In genomic region chr17:82884341-82884871, GRCh38 we compare ENCODE assay signal across 11 cellular contexts. TPM values are rescaled to one million over a fixed set of nuclear protein-coding genes. Genes with fewer than 3 reads are reported as not detected.
DNase-seq lines count a peak whose midpoint lies in the region; ATAC-seq and TF ChIP-seq lines count a peak whose summit lies in the region.
"Had no signal": no experiment of that assay in that cellular context is flagged by ENCODE, and none has a peak within 500 bp of the region (broad histone marks: within the 10 kb centered on the region; RNA-seq: fewer than 3 reads in every experiment).

No MANE protein-coding gene starts in this region.

- no peak overlapping the region for H2AFZ ChIP-seq in hepatocyte

- H3K4me2 ChIP-seq in hepatocyte = no peak overlapping the region

- H3K4me3 Mint-ChIP-seq in activated naive CD4-positive, alpha-beta T cell treated with anti-CD3 and anti-CD28 coated beads for 36 hours = no peak overlapping the region
- peak overlapping the region; percentile 5 for H3K4me3 Mint-ChIP-seq in activated naive CD8-positive, alpha-beta T cell treated with anti-CD3 and anti-CD28 coated beads for 36 hours

- no peaks in the 10 kb centered on the region for H3K9me3 Mint-ChIP-seq in activated naive CD4-positive, alpha-beta T cell treated with anti-CD3 and anti-CD28 coated beads for 36 hours
- H3K9me3 Mint-ChIP-seq in activated naive CD8-positive, alpha-beta T cell treated with anti-CD3 and anti-CD28 coated beads for 36 hours = no peaks in the 10 kb centered on the region

- H3K36me3 ChIP-seq in hepatocyte (replicated peaks; ENCODE audit: insufficient read depth, low read depth) (no peaks in the 10 kb centered on the region), thymus (ENCODE audit: control insufficient read depth, insufficient read depth) (peaks cover under 1% of the 10 kb centered on the region)
- H3K36me3 ChIP-seq: thoracic aorta had no signal

- H3K4me3 ChIP-seq in hepatocyte = no peak overlapping the region
- H3K4me3 ChIP-seq in thymus (ENCODE audit: low read length) = peak overlapping the region; percentile 30
- H3K4me3 ChIP-seq: thoracic aorta had no signal

- no peaks in the 10 kb centered on the region for H3K9me2 ChIP-seq in hepatocyte (replicated peaks; ENCODE audit: insufficient read depth)

- ATAC-seq in HG03108 (IDR thresholded peaks at IDR 0.05; ENCODE audit: unreplicated experiment) = no peak

- TF ChIP-seq CTCF in hepatocyte (IDR thresholded peaks at IDR 0.05; ENCODE audit: poor library complexity) = no peak

- intact Hi-C loops in activated naive CD4-positive, alpha-beta T cell treated with anti-CD3 and anti-CD28 coated beads for 36 hours (cut with micrococcal nuclease) = loop anchor here (5.0 kb wide), 1 partner anchor 168 kb away; no protein-coding TSS in a partner anchor

- peak overlapping the region; percentile 5 for H3K27ac ChIP-seq in hepatocyte
- H3K27ac ChIP-seq in thymus (ENCODE audit: low read depth) = peak overlapping the region; percentile 93
- H3K27ac ChIP-seq: thoracic aorta had no signal

- CTCF ChIA-PET in activated naive CD4-positive, alpha-beta T cell treated with anti-CD3 and anti-CD28 coated beads for 36 hours (lab: Charles Lee) = interaction anchor here (1.1 kb wide), 1 partner anchor 8 kb away, joined by 3 read pairs; no protein-coding TSS in a partner anchor

- H3K4me1 ChIP-seq in hepatocyte (ENCODE audit: insufficient read depth) (peaks cover 36% of the 10 kb centered on the region), thymus (ENCODE audit: control insufficient read depth, insufficient read depth, low read length) (peaks cover 58% of the 10 kb centered on the region)

- peak overlapping the region; percentile 71 for H3K27ac Mint-ChIP-seq in activated naive CD4-positive, alpha-beta T cell treated with anti-CD3 and anti-CD28 coated beads for 36 hours
- H3K27ac Mint-ChIP-seq in activated naive CD8-positive, alpha-beta T cell treated with anti-CD3 and anti-CD28 coated beads for 36 hours = peak overlapping the region; percentile 67

- H3K36me3 Mint-ChIP-seq in activated naive CD4-positive, alpha-beta T cell treated with anti-CD3 and anti-CD28 coated beads for 36 hours (ENCODE audit: low read depth) = no peaks in the 10 kb centered on the region
- H3K36me3 Mint-ChIP-seq in activated naive CD8-positive, alpha-beta T cell treated with anti-CD3 and anti-CD28 coated beads for 36 hours = peaks cover 24% of the 10 kb centered on the region

- H3K79me2 ChIP-seq in hepatocyte = peaks cover 16% of the 10 kb centered on the region

- DNase-seq in activated naive CD4-positive, alpha-beta T cell treated with anti-CD3 and anti-CD28 coated beads for 36 hours = no peak
- DNase-seq in activated naive CD4-positive, alpha-beta T cell treated with Interleukin-2 at 50 U/mL for 16 hours = no peak
- no peak for DNase-seq in activated naive CD8-positive, alpha-beta T cell treated with anti-CD3 and anti-CD28 coated beads for 36 hours
- DNase-seq in hepatocyte (ENCODE audit: low spot score) = no peak
- DNase-seq in activated CD4-positive, CD25-positive, alpha-beta regulatory T cell treated with anti-CD3 and anti-CD28 coated beads, Interleukin-2, amount 50 U/mL, for 72 hours = no peak
- DNase-seq in NCI-H748 treated with DMSO at 0.1 percent for 48 hours (lab: John Stamatoyannopoulos, UW) = no peak
- DNase-seq: NCI-H1436 treated with DMSO at 0.1 percent for 48 hours had no signal

- H3K9me3 ChIP-seq in hepatocyte (ENCODE audit: low read depth) = no peaks in the 10 kb centered on the region
- H3K9me3 ChIP-seq in thymus (ENCODE audit: control insufficient read depth) = no peaks in the 10 kb centered on the region
- H3K9me3 ChIP-seq: thoracic aorta had no signal

- no peaks in the 10 kb centered on the region for H3K27me3 Mint-ChIP-seq in activated naive CD4-positive, alpha-beta T cell treated with anti-CD3 and anti-CD28 coated beads for 36 hours (ENCODE audit: low read depth)
- no peaks in the 10 kb centered on the region for H3K27me3 Mint-ChIP-seq in activated naive CD8-positive, alpha-beta T cell treated with anti-CD3 and anti-CD28 coated beads for 36 hours

- H3K4me1 Mint-ChIP-seq in activated naive CD4-positive, alpha-beta T cell treated with anti-CD3 and anti-CD28 coated beads for 36 hours (ENCODE audit: low read depth) = peaks cover 55% of the 10 kb centered on the region
- peaks cover 55% of the 10 kb centered on the region for H3K4me1 Mint-ChIP-seq in activated naive CD8-positive, alpha-beta T cell treated with anti-CD3 and anti-CD28 coated beads for 36 hours

- WGBS in hepatocyte (ENCODE audit: low lambda C conversion rate, missing lambda C conversion rate) = 93% methylated on average over 23 of the region's 23 CpGs
- 64% methylated on average over 23 of the region's 23 CpGs for WGBS in thymus

- H4K20me1 ChIP-seq in hepatocyte (ENCODE audit: insufficient read depth, poor library complexity, severe bottlenecking) = no peaks in the 10 kb centered on the region

- H3K27me3 ChIP-seq in hepatocyte (no peaks in the 10 kb centered on the region), thymus (ENCODE audit: control insufficient read depth, insufficient read depth) (no peaks in the 10 kb centered on the region)

RNA-seq across cellular contexts. Expression of gene ZNF750, which starts 44.6 kb away (rescaled TPM):
- not detected for total RNA-seq in activated naive CD4-positive, alpha-beta T cell treated with anti-CD3 and anti-CD28 coated beads for 36 hours
- not detected for total RNA-seq in activated naive CD8-positive, alpha-beta T cell treated with anti-CD3 and anti-CD28 coated beads for 36 hours
- total RNA-seq in hepatocyte = 0.12 and 0.27 TPM in 2 replicates
- 0.49 and 2.1 TPM in 2 replicates for polyA plus RNA-seq in hepatocyte
- 4.1 TPM for polyA plus RNA-seq in thymus
- total RNA-seq: thoracic aorta had no signal
- polyA plus RNA-seq: neural cell had no signal
